30 cellular contexts compared by ENCODE assay signal in the genomic region with DNA sequence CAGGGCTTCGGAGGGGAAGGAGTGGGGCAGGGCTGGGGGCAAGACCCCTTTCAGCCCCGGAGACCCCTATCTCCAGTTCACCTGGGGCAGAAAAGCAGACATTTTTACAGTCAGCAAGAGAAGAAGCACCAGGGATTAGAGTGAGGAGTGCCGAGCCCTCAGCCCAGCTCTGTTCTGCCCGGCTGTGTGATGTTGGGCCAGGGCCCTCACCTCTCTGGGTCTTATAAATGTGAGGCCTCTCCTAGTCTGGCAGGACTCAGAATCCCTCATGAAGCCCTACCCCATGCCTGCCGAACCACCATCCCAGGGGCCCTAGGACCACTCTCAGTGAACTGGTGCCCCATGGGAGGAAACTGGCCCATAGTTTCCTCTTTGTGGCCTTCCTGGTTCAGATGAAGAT. TPM values are rescaled to one million over a fixed set of nuclear protein-coding genes. Genes with fewer than 3 reads are reported as not detected.
"Had no signal": no experiment of that assay in that cellular context is flagged by ENCODE, and none has a peak within 500 bp of the region (broad histone marks: within the 10 kb centered on the region; RNA-seq: fewer than 3 reads in every experiment).

No MANE protein-coding gene starts in this region.

- H3K27me3 ChIP-seq: ascending aorta, body of pancreas had no signal

- H3K9me3 ChIP-seq: ascending aorta, body of pancreas had no signal

- H3K27ac ChIP-seq: body of pancreas, SK-N-MC had no signal

- ATAC-seq: activated T-helper 17 cell treated with anti-CD3 and anti-CD28 coated beads, Interleukin-2, amount 50 U/mL, for 72 hours; body of pancreas; Panc1; Right ventricle myocardium inferior; T-cell had no signal

- H3K4me3 ChIP-seq: ascending aorta, body of pancreas, SK-N-MC had no signal

- DNase-seq: activated CD4-positive, alpha-beta memory T cell treated with anti-CD3 and anti-CD28 coated beads, Interleukin-2, amount 10 ng/mL, durations not matched to agents 7 days and 5 days; activated CD4-positive, alpha-beta T cell treated with anti-CD3 and anti-CD28 coated beads, Interleukin-2, amount 50 U/mL, for 1 hour; activated CD4-positive, CD25-positive, alpha-beta regulatory T cell; activated gamma-delta T cell; activated naive CD4-positive, alpha-beta T cell treated with anti-CD3 and anti-CD28 coated beads for 36 hours; activated T-cell treated with anti-CD3 and anti-CD28 coated beads for 4 hours; activated T-cell treated with anti-CD3 and anti-CD28 coated beads, Interleukin-2, amount 50 U/mL, for 48 hours; amniotic stem cell; body of pancreas; KBM-7; NCI-H1048; NCI-H146; NCI-H1930; NCI-H2171; NCI-H2227 treated with DMSO at 0.1 percent for 48 hours; NCI-H526 treated with DMSO at 0.1 percent for 48 hours; NCI-H82; OCI-M1; RPMI8226; T-cell; T-helper 2 cell; T1000 had no signal

RNA-seq across cellular contexts. Expression of a gene that starts 12.8 kb away (rescaled TPM):
- total RNA-seq: activated CD4-positive, alpha-beta memory T cell treated with anti-CD3 and anti-CD28 coated beads, Interleukin-2, amount 10 ng/mL, durations not matched to agents 7 days and 5 days; activated naive CD4-positive, alpha-beta T cell treated with anti-CD3 and anti-CD28 coated beads for 36 hours; activated T-helper 17 cell treated with anti-CD3 and anti-CD28 coated beads, Interleukin-2, amount 50 U/mL, for 72 hours; LHCN-M2; NCI-H460 had no signal

RNA-seq across cellular contexts. Expression of a gene that starts 19.5 kb away (rescaled TPM):
- total RNA-seq: activated CD4-positive, alpha-beta memory T cell treated with anti-CD3 and anti-CD28 coated beads, Interleukin-2, amount 10 ng/mL, durations not matched to agents 7 days and 5 days; activated naive CD4-positive, alpha-beta T cell treated with anti-CD3 and anti-CD28 coated beads for 36 hours; ascending aorta; body of pancreas; LHCN-M2; M059J; NCI-H460; Right ventricle myocardium inferior had no signal

RNA-seq across cellular contexts. Expression of a gene that starts 26.5 kb away (rescaled TPM):
- total RNA-seq: ascending aorta, body of pancreas, LHCN-M2, M059J, NCI-H460, Right ventricle myocardium inferior had no signal
